ENCODE assay signal across 8 cellular contexts in genomic region chr2:119679526-119679837, GRCh38. TPM values are rescaled to one million over a fixed set of nuclear protein-coding genes. Genes with fewer than 3 reads are reported as not detected.
DNase-seq lines count a peak whose midpoint lies in the region; ATAC-seq, FAIRE-seq and TF ChIP-seq lines count a peak whose summit lies in the region.

No MANE protein-coding gene starts in this region.

- H3K4me1 ChIP-seq in A673 (ENCODE audit: insufficient read depth, low read length, poor library complexity, severe bottlenecking) (peaks cover 3% of the 10 kb centered on the region), HCT116 (ENCODE audit: control insufficient read depth in 1 of 2, insufficient read depth in 2 of 2, low read length in 2 of 2) (peaks cover 3 to 17% of the 10 kb centered on the region in 2 experiments; a peak in 3 of 4 replicates), mucosa of descending colon (ENCODE audit: low read depth) (peaks cover 9% of the 10 kb centered on the region)

- BruUV-seq in A673 (replicated peaks; lab: Mats Ljungman, UMichigan) (no TSS peak), HCT116 (replicated peaks; lab: Mats Ljungman, UMichigan) (no TSS peak)

- RAD21 ChIA-PET in HCT116 (lab: Charles Lee; ENCODE audit: low non-redundant PET in 1 of 2, low total read pairs in 2 of 2, uncharacterized antibody in 2 of 2, unreplicated experiment in 2 of 2), result no interaction called here

- H3K79me2 ChIP-seq in HCT116 (ENCODE audit: insufficient read depth, low read length), result peaks cover 36% of the 10 kb centered on the region

- TF ChIP-seq RAD21 in HCT116 (IDR thresholded peaks at IDR 0.05; ENCODE audit: low read depth), result no peak

- no peaks in the 10 kb centered on the region for H3K27me3 ChIP-seq in A673 (replicated peaks; ENCODE audit: insufficient read depth, low read depth, low read length, poor library complexity)
- no peaks in the 10 kb centered on the region for H3K27me3 ChIP-seq in HCT116 (ENCODE audit: insufficient read depth, low read length)
- H3K27me3 ChIP-seq in brain microvascular endothelial cell (replicated peaks), result no peaks in the 10 kb centered on the region

- no peak for ATAC-seq in HCT116
- no peak for ATAC-seq in mucosa of descending colon

- H4K20me1 ChIP-seq in HCT116 (ENCODE audit: insufficient read depth), result no peaks in the 10 kb centered on the region

- peak overlapping the region; percentile 70 for H3K27ac ChIP-seq in A673 (ENCODE audit: low read depth, low read length, poor library complexity, severe bottlenecking)
- H3K27ac ChIP-seq in HCT116 (ENCODE audit: low read depth, low read length), result peak overlapping the region; percentile 62
- H3K27ac ChIP-seq in brain microvascular endothelial cell, result no peak overlapping the region

- peak overlapping the region; percentile 84 for H3K4me2 ChIP-seq in HCT116 (ENCODE audit: low read length)

- H2AFZ ChIP-seq in HCT116 (ENCODE audit: low read depth, low read length, poor library complexity, severe bottlenecking), result no peak overlapping the region

- H3K36me3 ChIP-seq in A673 (ENCODE audit: insufficient read depth, low read length, poor library complexity, severe bottlenecking) (peaks cover 11% of the 10 kb centered on the region), HCT116 (ENCODE audit: control insufficient read depth in 1 of 2, insufficient read depth in 2 of 2, low read length in 2 of 2) (peaks cover 3 to 15% of the 10 kb centered on the region in 2 experiments; a peak in 2 of 4 replicates), brain microvascular endothelial cell (replicated peaks) (no peaks in the 10 kb centered on the region), mucosa of descending colon (ENCODE audit: low read depth) (no peaks in the 10 kb centered on the region)

- in situ Hi-C loops in brain microvascular endothelial cell (cut with HindIII; ENCODE audit: low pct_ligation_motif_present, low sequenced_read_pairs), result no loop called here

- POLR2A ChIA-PET in A673 (lab: Charles Lee; ENCODE audit: low non-redundant PET), result no interaction called here
- POLR2A ChIA-PET in HCT116 (lab: Charles Lee), result interaction anchor here (1.0 kb wide), 1 partner anchor 37 kb away, joined by 4 read pairs; no protein-coding TSS in a partner anchor

- H3K4me3 ChIP-seq in A673 (ENCODE audit: low read depth, low read length, poor library complexity, severe bottlenecking) (peak overlapping the region; percentile 82), HCT116 (replicated peaks in 1 of 2; ENCODE audit: low read depth in 1 of 2, low read length in 2 of 2) (peak overlapping the region; percentile 63 to 81), brain microvascular endothelial cell (ENCODE audit: low read depth, low read length) (peak overlapping the region; percentile 93), mucosa of descending colon (peak overlapping the region; percentile 58)

- intact Hi-C loops in A673 (cut with micrococcal nuclease; ENCODE audit: unreplicated experiment) (no loop called here), HCT116 (cut with micrococcal nuclease) (no loop called here), mucosa of descending colon (cut with DNase I, micrococcal nuclease) (no loop called here)

- CTCF ChIA-PET in A673 (lab: Charles Lee), result interaction anchor here (1.2 kb wide), 1 partner anchor 23 kb away, joined by 4 read pairs; no protein-coding TSS in a partner anchor
- CTCF ChIA-PET in HCT116 (lab: Charles Lee), result interaction anchor here (0.9 to 1.0 kb wide), 2 partner anchors 23 to 108 kb away, joined by 3 to 6 read pairs; no protein-coding TSS in a partner anchor

- no peaks in the 10 kb centered on the region for H3K9me2 ChIP-seq in HCT116 (ENCODE audit: insufficient read depth)

- no peak for DNase-seq in A673 (ENCODE audit: low spot score)
- no peak for DNase-seq in HCT116 (ENCODE audit: low read depth, low spot score)
- no peak for DNase-seq in brain microvascular endothelial cell
- DNase-seq in mucosa of descending colon, result no peak
- DNase-seq in RCC 7860 (ENCODE audit: low spot score), result no peak
- no peak for DNase-seq in GM20000 (ENCODE audit: low spot score)
- no peak for DNase-seq in NCI-H2171 (lab: John Stamatoyannopoulos, UW)
- DNase-seq in LoVo (ENCODE audit: low spot score), result no peak

- TF ChIP-seq CTCF in A673 (conservative IDR thresholded peaks at IDR 0.05; ENCODE audit: low read depth, low read length) (no peak), HCT116 (IDR thresholded peaks at IDR 0.05 in 2 of 3, conservative IDR thresholded peaks at IDR 0.05 in 1 of 3; ENCODE audit: borderline replicate concordance in 1 of 3, insufficient read depth in 1 of 3, low read depth in 2 of 3, low read length in 2 of 3) (no peak), brain microvascular endothelial cell (IDR thresholded peaks at IDR 0.05; ENCODE audit: low read depth, low read length, missing control alignments) (no peak), mucosa of descending colon (IDR thresholded peaks at IDR 0.05) (no peak), GM20000 (IDR thresholded peaks at IDR 0.05; ENCODE audit: extremely low read depth, missing control alignments) (no peak)

- no peak for TF ChIP-seq POLR2A in HCT116 (IDR thresholded peaks at IDR 0.05; ENCODE audit: borderline replicate concordance, extremely low read depth, insufficient read depth, insufficient read length)

- H3K9me3 ChIP-seq in A673 (ENCODE audit: low read depth, low read length, poor library complexity, severe bottlenecking) (no peaks in the 10 kb centered on the region), HCT116 (ENCODE audit: control insufficient read depth in 1 of 2, insufficient read depth in 1 of 2, low read depth in 1 of 2, low read length in 2 of 2) (no peaks in the 10 kb centered on the region), mucosa of descending colon (no peaks in the 10 kb centered on the region)

- no peak for FAIRE-seq in RCC 7860 (lab: Jason Lieb, UNC)

- peak overlapping the region; percentile 75 for H3K9ac ChIP-seq in HCT116 (ENCODE audit: low read length)

TF ChIP-seq in HCT116, 20 proteins besides CTCF, POLR2A, EP300 and RAD21:
- TF ChIP-seq POLR2AphosphoS5 (IDR thresholded peaks at IDR 0.05; ENCODE audit: low read depth, low read length), result no peak
- peak; percentile 42; the same call in 1 of the 2 replicates for TF ChIP-seq ZFX (IDR thresholded peaks at IDR 0.05)
TF ChIP-seq in HCT116: peak in this region for 1.

RNA-seq across cellular contexts. Expression of gene TMEM177, which starts 0.5 kb away (rescaled TPM):
- 20.3 and 24.6 TPM in 2 replicates for total RNA-seq in A673 (2021)
- 30.5 TPM for total RNA-seq in HCT116 (2021; ENCODE audit: unreplicated experiment)
- 14.3 and 18.3 TPM in 2 replicates for polyA plus RNA-seq in HCT116 (2012)
- 10 to 100 TPM; 16.2 to 25.2 (median 18.4) TPM for total RNA-seq in mucosa of descending colon
